ENCODE assay signal across 26 cellular contexts in the genomic region with DNA sequence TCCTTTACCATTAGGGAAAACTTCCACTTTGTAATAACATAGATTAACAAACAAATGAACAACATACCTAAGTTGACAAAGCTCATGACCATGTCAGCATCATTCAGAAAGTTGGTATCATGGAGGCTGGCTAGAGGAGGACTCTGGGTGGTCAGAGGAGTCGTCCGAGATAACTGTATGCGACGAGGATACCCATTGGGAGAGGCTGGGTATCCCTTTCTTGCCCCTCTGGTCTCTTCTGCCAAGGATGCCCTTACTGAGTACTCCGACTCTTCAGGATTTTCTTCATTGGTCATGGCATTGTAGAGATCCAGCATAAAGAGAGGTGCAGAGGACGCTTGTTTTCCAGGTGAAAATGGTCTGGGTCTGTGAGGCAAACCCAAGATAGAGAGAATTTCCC. TPM values are rescaled to one million over a fixed set of nuclear protein-coding genes. Genes with fewer than 3 reads are reported as not detected.
DNase-seq lines count a peak whose midpoint lies in the region; ATAC-seq, FAIRE-seq and TF ChIP-seq lines count a peak whose summit lies in the region.
"Had no signal": no experiment of that assay in that cellular context is flagged by ENCODE, and none has a peak within 500 bp of the region (broad histone marks: within the 10 kb centered on the region; RNA-seq: fewer than 3 reads in every experiment).

No MANE protein-coding gene starts in this region.

- H3K27ac Mint-ChIP-seq in neural crest cell (ENCODE audit: unreplicated experiment), result peak overlapping the region; percentile 29
- no peak overlapping the region for H3K27ac Mint-ChIP-seq in activated CD4-positive, alpha-beta T cell treated with anti-CD3 and anti-CD28 coated beads for 36 hours
- H3K27ac Mint-ChIP-seq: activated CD4-positive, alpha-beta T cell treated with anti-CD3 and anti-CD28 coated beads, Interleukin-2, amount 10 ng/mL, durations not matched to agents 24 days and 14 days; activated naive CD8-positive, alpha-beta T cell treated with anti-CD3 and anti-CD28 coated beads for 36 hours; activated T-helper 17 cell treated with anti-CD3 and anti-CD28 coated beads, Interleukin-2, amount 50 U/mL, for 72 hours; IgD-negative memory B cell; stimulated activated naive B cell treated with anti-CD40 and anti-IgM and Interleukin-4, amounts not matched to agents 10 μg/mL and 1 μg/mL and 100 μg/mL, for 72 hours; T-cell had no signal

- DNase-seq in HTR-8/SVneo (ENCODE audit: insufficient read length, low spot score) (no peak), SHP77 (lab: John Stamatoyannopoulos, UW) (peak; percentile 32 to 34), fibroblast of villous mesenchyme (ENCODE audit: low read depth) (no peak), neural crest cell (ENCODE audit: low read depth, low spot score) (no peak), T1000 (lab: John Stamatoyannopoulos, UW) (no peak)
- no peak for DNase-seq in activated CD4-positive, alpha-beta T cell treated with anti-CD3 and anti-CD28 coated beads for 36 hours
- DNase-seq: ACHN; activated CD4-positive, alpha-beta T cell treated with anti-CD3 and anti-CD28 coated beads, Interleukin-2, amount 10 ng/mL, durations not matched to agents 24 days and 14 days; activated naive CD8-positive, alpha-beta T cell treated with anti-CD3 and anti-CD28 coated beads for 36 hours; body of pancreas; C1 segment of cervical spinal cord; Calu3; foreskin melanocyte; kidney glomerular epithelial cell; NCI-H1436; NCI-H69; sigmoid colon; stimulated activated naive B cell treated with anti-CD40 and anti-IgM and Interleukin-4, amounts not matched to agents 10 μg/mL and 1 μg/mL and 100 μg/mL, for 72 hours; T-cell; testis had no signal

- H3K9me3 Mint-ChIP-seq in neural crest cell, result peaks cover 2% of the 10 kb centered on the region
- no peaks in the 10 kb centered on the region for H3K9me3 Mint-ChIP-seq in activated CD4-positive, alpha-beta T cell treated with anti-CD3 and anti-CD28 coated beads for 36 hours (ENCODE audit: low read depth)
- H3K9me3 Mint-ChIP-seq: activated CD4-positive, alpha-beta T cell treated with anti-CD3 and anti-CD28 coated beads, Interleukin-2, amount 10 ng/mL, durations not matched to agents 24 days and 14 days; activated naive CD8-positive, alpha-beta T cell treated with anti-CD3 and anti-CD28 coated beads for 36 hours; IgD-negative memory B cell had no signal

- peak; percentile 13 for FAIRE-seq in HTR-8/SVneo (lab: Jason Lieb, UNC)

- POLR2A ChIA-PET in activated CD4-positive, alpha-beta T cell treated with anti-CD3 and anti-CD28 coated beads for 36 hours (lab: Charles Lee), result no interaction called here

- H3K4me3 Mint-ChIP-seq in neural crest cell, result peak overlapping the region; percentile 80
- H3K4me3 Mint-ChIP-seq in activated CD4-positive, alpha-beta T cell treated with anti-CD3 and anti-CD28 coated beads for 36 hours, result no peak overlapping the region
- H3K4me3 Mint-ChIP-seq: activated CD4-positive, alpha-beta T cell treated with anti-CD3 and anti-CD28 coated beads, Interleukin-2, amount 10 ng/mL, durations not matched to agents 24 days and 14 days; activated naive CD8-positive, alpha-beta T cell treated with anti-CD3 and anti-CD28 coated beads for 36 hours; activated T-helper 17 cell treated with anti-CD3 and anti-CD28 coated beads, Interleukin-2, amount 50 U/mL, for 72 hours; IgD-negative memory B cell; stimulated activated naive B cell treated with anti-CD40 and anti-IgM and Interleukin-4, amounts not matched to agents 10 μg/mL and 1 μg/mL and 100 μg/mL, for 72 hours; T-cell had no signal

- intact Hi-C loops in activated CD4-positive, alpha-beta T cell treated with anti-CD3 and anti-CD28 coated beads for 36 hours (cut with DNase I, micrococcal nuclease), result no loop called here

- CTCF ChIA-PET in activated CD4-positive, alpha-beta T cell treated with anti-CD3 and anti-CD28 coated beads for 36 hours (lab: Charles Lee), result interaction anchor here (0.7 kb wide), 1 partner anchor 18 kb away, joined by 3 read pairs; no protein-coding TSS in a partner anchor

- TF ChIP-seq CTCF in fibroblast of villous mesenchyme (IDR thresholded peaks at IDR 0.05; ENCODE audit: insufficient read depth, low read depth, low read length) (no peak), neural crest cell (conservative IDR thresholded peaks at IDR 0.05) (no peak)

- H3K27me3 Mint-ChIP-seq in neural crest cell (ENCODE audit: low read depth), result no peaks in the 10 kb centered on the region
- H3K27me3 Mint-ChIP-seq in activated CD4-positive, alpha-beta T cell treated with anti-CD3 and anti-CD28 coated beads for 36 hours, result peaks cover 2% of the 10 kb centered on the region
- H3K27me3 Mint-ChIP-seq: activated T-helper 17 cell treated with anti-CD3 and anti-CD28 coated beads, Interleukin-2, amount 50 U/mL, for 72 hours; IgD-negative memory B cell; stimulated activated naive B cell treated with anti-CD40 and anti-IgM and Interleukin-4, amounts not matched to agents 10 μg/mL and 1 μg/mL and 100 μg/mL, for 72 hours; T-cell had no signal

- H3K4me1 Mint-ChIP-seq in neural crest cell, result peaks cover 36% of the 10 kb centered on the region
- peaks cover 5% of the 10 kb centered on the region for H3K4me1 Mint-ChIP-seq in activated CD4-positive, alpha-beta T cell treated with anti-CD3 and anti-CD28 coated beads for 36 hours
- H3K4me1 Mint-ChIP-seq: activated naive CD8-positive, alpha-beta T cell treated with anti-CD3 and anti-CD28 coated beads for 36 hours; activated T-helper 17 cell treated with anti-CD3 and anti-CD28 coated beads, Interleukin-2, amount 50 U/mL, for 72 hours; IgD-negative memory B cell; stimulated activated naive B cell treated with anti-CD40 and anti-IgM and Interleukin-4, amounts not matched to agents 10 μg/mL and 1 μg/mL and 100 μg/mL, for 72 hours; T-cell had no signal

- no peaks in the 10 kb centered on the region for H3K36me3 Mint-ChIP-seq in neural crest cell (ENCODE audit: low read depth)
- H3K36me3 Mint-ChIP-seq in activated CD4-positive, alpha-beta T cell treated with anti-CD3 and anti-CD28 coated beads for 36 hours (ENCODE audit: low read depth), result no peaks in the 10 kb centered on the region
- H3K36me3 Mint-ChIP-seq: activated naive CD8-positive, alpha-beta T cell treated with anti-CD3 and anti-CD28 coated beads for 36 hours; IgD-negative memory B cell; stimulated activated naive B cell treated with anti-CD40 and anti-IgM and Interleukin-4, amounts not matched to agents 10 μg/mL and 1 μg/mL and 100 μg/mL, for 72 hours; T-cell had no signal

- no peak for ATAC-seq in GM21390 (IDR thresholded peaks at IDR 0.05; ENCODE audit: unreplicated experiment)
- ATAC-seq in activated CD4-positive, alpha-beta T cell treated with anti-CD3 and anti-CD28 coated beads for 36 hours, result no peak
- no peak for ATAC-seq in GM21528 (IDR thresholded peaks at IDR 0.05; ENCODE audit: low FRiP score, unreplicated experiment)
- ATAC-seq: activated T-helper 17 cell treated with anti-CD3 and anti-CD28 coated beads, Interleukin-2, amount 50 U/mL, for 72 hours; body of pancreas; stimulated activated naive B cell treated with anti-CD40 and anti-IgM and Interleukin-4, amounts not matched to agents 10 μg/mL and 1 μg/mL and 100 μg/mL, for 72 hours; T-cell had no signal

- H3K4me3 ChIP-seq in fibroblast of villous mesenchyme (ENCODE audit: low read depth, low read length), result peak overlapping the region; percentile 33
- H3K4me3 ChIP-seq: body of pancreas, sigmoid colon, testis had no signal

RNA-seq across cellular contexts. Expression of gene BMP5, which starts 1.1 kb away (rescaled TPM):
- total RNA-seq in fibroblast of villous mesenchyme (under 0.01 TPM in 1 of 2 replicates, not detected in the other), neural crest cell (2.2 and 2.4 TPM in 2 replicates)
- not detected for total RNA-seq in activated CD4-positive, alpha-beta T cell treated with anti-CD3 and anti-CD28 coated beads for 36 hours
- total RNA-seq: activated CD4-positive, alpha-beta T cell treated with anti-CD3 and anti-CD28 coated beads, Interleukin-2, amount 10 ng/mL, durations not matched to agents 24 days and 14 days; activated naive CD8-positive, alpha-beta T cell treated with anti-CD3 and anti-CD28 coated beads for 36 hours; activated T-helper 17 cell treated with anti-CD3 and anti-CD28 coated beads, Interleukin-2, amount 50 U/mL, for 72 hours; Calu3; M059J; mononuclear cell; T-cell had no signal

Comparison
In these comparisons a context has a peak if more than half of its experiments do, and no peak if none do; other contexts are left out.
1. DNase-seq: peak in SHP77 (2 of 2); none in HTR-8/SVneo (single experiment), fibroblast of villous mesenchyme (single experiment), neural crest cell (single experiment), activated CD4-positive, alpha-beta T cell treated with anti-CD3 and anti-CD28 coated beads for 36 hours (single experiment) and T1000 (single experiment).